In the genomic region with DNA sequence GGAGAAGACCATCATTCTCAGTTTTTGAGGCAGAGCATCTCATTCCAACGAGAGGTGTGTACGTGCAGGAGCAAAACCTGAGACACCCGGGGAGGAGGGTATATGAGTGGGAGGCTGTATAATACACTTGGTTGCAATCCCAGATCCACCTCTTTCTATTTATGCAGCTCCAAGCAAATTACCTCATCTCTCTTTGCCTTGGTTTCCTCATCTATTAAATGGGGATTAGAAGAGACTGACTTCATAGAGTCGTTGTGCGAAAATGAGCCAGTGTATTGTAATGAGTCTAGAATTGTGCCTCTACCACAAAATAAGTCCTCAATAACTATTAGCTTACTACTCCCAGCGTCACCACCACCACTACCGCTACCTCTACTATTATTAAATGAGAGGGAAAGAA, we compare ENCODE assay signal across 12 cellular contexts.
"Had no signal": no experiment of that assay in that cellular context is flagged by ENCODE, and none has a peak within 500 bp of the region (broad histone marks: within the 10 kb centered on the region; RNA-seq: fewer than 3 reads in every experiment).

No MANE protein-coding gene starts in this region.

- H3K4me1 ChIP-seq: uterus had no signal

- H3K9me3 Mint-ChIP-seq: activated CD4-positive, alpha-beta T cell treated with anti-CD3 and anti-CD28 coated beads, Interleukin-2, amount 10 ng/mL, durations not matched to agents 24 days and 14 days; activated naive CD4-positive, alpha-beta T cell treated with anti-CD3 and anti-CD28 coated beads for 36 hours; activated T-helper 17 cell treated with anti-CD3 and anti-CD28 coated beads, Interleukin-2, amount 50 U/mL, for 72 hours; central memory CD8-positive, alpha-beta T cell had no signal

- H3K27me3 Mint-ChIP-seq: activated CD4-positive, alpha-beta T cell treated with anti-CD3 and anti-CD28 coated beads, Interleukin-2, amount 10 ng/mL, durations not matched to agents 24 days and 14 days; activated T-helper 17 cell treated with anti-CD3 and anti-CD28 coated beads, Interleukin-2, amount 50 U/mL, for 72 hours; central memory CD8-positive, alpha-beta T cell; stimulated activated naive CD8-positive, alpha-beta T cell treated with anti-CD3 and anti-CD28 coated beads, Interleukin-15, amount 100 ng/mL, for 72 hours had no signal

- H3K36me3 ChIP-seq: uterus had no signal

- H3K9me3 ChIP-seq: gastroesophageal sphincter, sigmoid colon, uterus had no signal

- H3K4me3 Mint-ChIP-seq: activated naive CD4-positive, alpha-beta T cell treated with anti-CD3 and anti-CD28 coated beads for 36 hours; central memory CD8-positive, alpha-beta T cell had no signal

- H3K27me3 ChIP-seq: gastroesophageal sphincter, sigmoid colon, uterus had no signal

- H3K4me3 ChIP-seq: gastroesophageal sphincter, sigmoid colon, uterus had no signal

- DNase-seq: activated CD4-positive, alpha-beta T cell treated with anti-CD3 and anti-CD28 coated beads, Interleukin-2, amount 10 ng/mL, durations not matched to agents 24 days and 14 days; activated CD8-positive, alpha-beta memory T cell treated with anti-CD3 and anti-CD28 coated beads for 24 hours; activated naive CD4-positive, alpha-beta T cell treated with anti-CD3 and anti-CD28 coated beads for 36 hours; left ventricle myocardium superior; sigmoid colon; stimulated activated CD4-positive, alpha-beta T cell treated with anti-CD3 and anti-CD28 coated beads, Interleukin-4, amount 100 ng/mL, for 1 hour; stimulated activated CD8-positive, alpha-beta memory T cell treated with anti-CD3 and anti-CD28 coated beads, Interleukin-4, amount 100 ng/mL, for 48 hours; stimulated activated naive CD8-positive, alpha-beta T cell treated with anti-CD3 and anti-CD28 coated beads, Interleukin-15, amount 100 ng/mL, for 72 hours; uterus had no signal

- H3K27ac ChIP-seq: gastroesophageal sphincter, sigmoid colon, uterus had no signal

- ATAC-seq: activated T-helper 17 cell treated with anti-CD3 and anti-CD28 coated beads, Interleukin-2, amount 50 U/mL, for 72 hours; gastroesophageal sphincter; left ventricle myocardium superior; stimulated activated naive CD8-positive, alpha-beta T cell treated with anti-CD3 and anti-CD28 coated beads, Interleukin-15, amount 100 ng/mL, for 72 hours had no signal
